ENCODE assay signal across 27 cellular contexts in genomic region chr14:70401643-70402042, GRCh38. TPM values are rescaled to one million over a fixed set of nuclear protein-coding genes. Genes with fewer than 3 reads are reported as not detected.
"Had no signal": no experiment of that assay in that cellular context is flagged by ENCODE, and none has a peak within 500 bp of the region (broad histone marks: within the 10 kb centered on the region; RNA-seq: fewer than 3 reads in every experiment).

No MANE protein-coding gene starts in this region.

- H3K4me3 ChIP-seq: cardiac muscle cell, SK-N-MC had no signal

- ATAC-seq: activated CD8-positive, alpha-beta memory T cell treated with anti-CD3 and anti-CD28 coated beads, Interleukin-2, amount 10 ng/mL, durations not matched to agents 7 days and 5 days; activated T-helper 17 cell treated with anti-CD3 and anti-CD28 coated beads, Interleukin-2, amount 50 U/mL, for 72 hours; Panc1; Right ventricle myocardium inferior had no signal

- H3K4me3 Mint-ChIP-seq: activated CD4-positive, alpha-beta T cell treated with anti-CD3 and anti-CD28 coated beads, Interleukin-2, amount 10 ng/mL, durations not matched to agents 24 days and 14 days; activated CD8-positive, alpha-beta memory T cell treated with anti-CD3 and anti-CD28 coated beads, Interleukin-2, amount 10 ng/mL, durations not matched to agents 7 days and 5 days; activated naive CD4-positive, alpha-beta T cell treated with anti-CD3 and anti-CD28 coated beads, Interleukin-2, amount 10 ng/mL, durations not matched to agents 7 days and 5 days; activated naive CD8-positive, alpha-beta T cell treated with anti-CD3 and anti-CD28 coated beads for 36 hours; activated T-helper 17 cell treated with anti-CD3 and anti-CD28 coated beads, Interleukin-2, amount 50 U/mL, for 72 hours had no signal

- DNase-seq: activated CD4-positive, alpha-beta T cell treated with anti-CD3 and anti-CD28 coated beads, Interleukin-2, amount 10 ng/mL, durations not matched to agents 24 days and 14 days; activated CD4-positive, alpha-beta T cell treated with anti-CD3 and anti-CD28 coated beads, Interleukin-2, amount 50 U/mL, for 48 hours; activated CD4-positive, CD25-positive, alpha-beta regulatory T cell treated with anti-CD3 and anti-CD28 coated beads, Interleukin-2, amount 50 U/mL, for 72 hours; activated CD8-positive, alpha-beta memory T cell treated with anti-CD3 and anti-CD28 coated beads, Interleukin-2, amount 10 ng/mL, durations not matched to agents 7 days and 5 days; activated gamma-delta T cell; activated naive CD4-positive, alpha-beta T cell treated with anti-CD3 and anti-CD28 coated beads, Interleukin-2, amount 10 ng/mL, durations not matched to agents 7 days and 5 days; activated naive CD8-positive, alpha-beta T cell treated with anti-CD3 and anti-CD28 coated beads for 36 hours; activated T-cell treated with anti-CD3 and anti-CD28 coated beads, Interleukin-2, amount 50 U/mL, for 48 hours; brain microvascular endothelial cell; KBM-7; NCI-H1092; NCI-H1417 treated with DMSO at 0.1 percent for 48 hours; NCI-H1694; NCI-H2029 treated with DMSO at 0.1 percent for 48 hours; NCI-H345; NCI-H510A; NCI-H526 treated with DMSO at 0.1 percent for 48 hours; NCI-H82; OCI-M1; RPMI8226; SW 1271 had no signal

- H3K27me3 ChIP-seq: brain microvascular endothelial cell, cardiac muscle cell had no signal

- H3K9me3 Mint-ChIP-seq: activated CD4-positive, alpha-beta T cell treated with anti-CD3 and anti-CD28 coated beads, Interleukin-2, amount 10 ng/mL, durations not matched to agents 24 days and 14 days; activated naive CD4-positive, alpha-beta T cell treated with anti-CD3 and anti-CD28 coated beads, Interleukin-2, amount 10 ng/mL, durations not matched to agents 7 days and 5 days; activated naive CD8-positive, alpha-beta T cell treated with anti-CD3 and anti-CD28 coated beads for 36 hours; activated T-helper 17 cell treated with anti-CD3 and anti-CD28 coated beads, Interleukin-2, amount 50 U/mL, for 72 hours had no signal

- H3K27me3 Mint-ChIP-seq: activated CD4-positive, alpha-beta T cell treated with anti-CD3 and anti-CD28 coated beads, Interleukin-2, amount 10 ng/mL, durations not matched to agents 24 days and 14 days; activated CD8-positive, alpha-beta memory T cell treated with anti-CD3 and anti-CD28 coated beads, Interleukin-2, amount 10 ng/mL, durations not matched to agents 7 days and 5 days; activated naive CD4-positive, alpha-beta T cell treated with anti-CD3 and anti-CD28 coated beads, Interleukin-2, amount 10 ng/mL, durations not matched to agents 7 days and 5 days; activated naive CD8-positive, alpha-beta T cell treated with anti-CD3 and anti-CD28 coated beads for 36 hours; activated T-helper 17 cell treated with anti-CD3 and anti-CD28 coated beads, Interleukin-2, amount 50 U/mL, for 72 hours had no signal

- H3K4me1 Mint-ChIP-seq: activated CD4-positive, alpha-beta T cell treated with anti-CD3 and anti-CD28 coated beads, Interleukin-2, amount 10 ng/mL, durations not matched to agents 24 days and 14 days; activated CD8-positive, alpha-beta memory T cell treated with anti-CD3 and anti-CD28 coated beads, Interleukin-2, amount 10 ng/mL, durations not matched to agents 7 days and 5 days; activated naive CD4-positive, alpha-beta T cell treated with anti-CD3 and anti-CD28 coated beads, Interleukin-2, amount 10 ng/mL, durations not matched to agents 7 days and 5 days had no signal

- H3K27ac Mint-ChIP-seq: activated CD4-positive, alpha-beta T cell treated with anti-CD3 and anti-CD28 coated beads, Interleukin-2, amount 10 ng/mL, durations not matched to agents 24 days and 14 days; activated CD8-positive, alpha-beta memory T cell treated with anti-CD3 and anti-CD28 coated beads, Interleukin-2, amount 10 ng/mL, durations not matched to agents 7 days and 5 days; activated naive CD4-positive, alpha-beta T cell treated with anti-CD3 and anti-CD28 coated beads, Interleukin-2, amount 10 ng/mL, durations not matched to agents 7 days and 5 days; activated naive CD8-positive, alpha-beta T cell treated with anti-CD3 and anti-CD28 coated beads for 36 hours; activated T-helper 17 cell treated with anti-CD3 and anti-CD28 coated beads, Interleukin-2, amount 50 U/mL, for 72 hours had no signal

- H3K36me3 ChIP-seq: brain microvascular endothelial cell, cardiac muscle cell had no signal

- H3K27ac ChIP-seq: brain microvascular endothelial cell, cardiac muscle cell, SK-N-MC had no signal

RNA-seq across cellular contexts. Expression of gene ADAM21, which starts 50.3 kb away (rescaled TPM):
- total RNA-seq: activated CD4-positive, alpha-beta T cell treated with anti-CD3 and anti-CD28 coated beads, Interleukin-2, amount 10 ng/mL, durations not matched to agents 24 days and 14 days; activated T-helper 17 cell treated with anti-CD3 and anti-CD28 coated beads, Interleukin-2, amount 50 U/mL, for 72 hours; cardiac muscle cell; T-helper 1 cell treated with Interleukin-12 subunit alpha and Interleukin-12 subunit beta and Interleukin-4 antibody, amounts not matched to agents 30 ng/mL and 1 ng/mL, for 36 hours had no signal
- polyA plus RNA-seq: cardiac muscle cell had no signal
